Comparison of ENCODE assay signal across 8 cellular contexts in the genomic region with DNA sequence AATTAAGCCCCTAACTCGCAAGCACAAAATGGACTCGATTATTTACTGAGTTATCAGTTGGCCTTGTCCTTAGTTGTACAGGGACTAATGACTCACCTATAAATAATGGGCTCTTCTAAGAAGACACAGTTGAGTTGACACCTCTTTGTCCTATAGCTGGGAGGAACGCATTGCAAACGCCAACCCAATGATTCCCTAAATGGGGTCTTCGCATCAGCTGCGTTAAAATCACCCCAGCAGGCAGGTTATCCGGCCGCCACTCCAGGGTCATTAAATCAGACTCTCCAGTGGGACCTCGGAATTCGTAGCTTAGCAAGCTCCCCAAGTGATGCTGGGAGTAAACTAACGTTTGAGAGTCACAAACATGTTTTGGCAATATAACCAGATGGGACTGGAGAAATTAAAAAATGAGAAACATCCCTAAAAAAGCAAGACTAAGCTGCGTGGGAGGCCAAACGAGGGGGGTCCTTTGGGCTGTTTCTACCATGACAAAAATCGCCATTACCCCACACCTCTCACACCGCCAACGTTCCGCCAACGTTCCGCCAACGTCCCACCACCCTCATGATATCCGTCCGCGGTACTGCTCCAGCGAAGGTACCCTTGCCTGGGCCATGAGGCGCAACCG. TPM values are rescaled to one million over a fixed set of nuclear protein-coding genes. Genes with fewer than 3 reads are reported as not detected.
A peak's percentile ranks its signal among the peaks of the same experiment; 100 is the strongest.
DNase-seq lines count a peak whose midpoint lies in the region; ATAC-seq and TF ChIP-seq lines count a peak whose summit lies in the region.

No MANE protein-coding gene starts in this region.

- TF ChIP-seq EP300 in neural cell (conservative IDR thresholded peaks at IDR 0.05; ENCODE audit: poor library complexity, severe bottlenecking): no peak

- H3K27me3 ChIP-seq in GM06990 (replicated peaks; ENCODE audit: control insufficient read depth, insufficient read depth, low read length) (no peaks in the 10 kb centered on the region), duodenal mucosa (ENCODE audit: control insufficient read depth in 1 of 2, insufficient read depth in 2 of 2, low read length in 2 of 2) (no peaks in the 10 kb centered on the region), neural cell (ENCODE audit: insufficient read depth, low read depth, low read length) (no peaks in the 10 kb centered on the region)

- H3K9me3 ChIP-seq in OCI-LY7 (ENCODE audit: low read length) (no peaks in the 10 kb centered on the region), duodenal mucosa (ENCODE audit: control insufficient read depth in 1 of 2, low read length in 2 of 2) (no peaks in the 10 kb centered on the region), neural cell (ENCODE audit: low read length) (no peaks in the 10 kb centered on the region)

- peak overlapping the region; percentile 81 to 89 for H3K9ac ChIP-seq in duodenal mucosa (ENCODE audit: low read depth in 1 of 2, low read length in 2 of 2)
- peak overlapping the region; percentile 83 for H3K9ac ChIP-seq in neural cell (ENCODE audit: low read length)

- H4K20me1 ChIP-seq in OCI-LY7 (ENCODE audit: insufficient read depth, low read length): no peaks in the 10 kb centered on the region; the same call in 1 of the 2 replicates
- no peaks in the 10 kb centered on the region for H4K20me1 ChIP-seq in neural cell (ENCODE audit: insufficient read depth)

- peak overlapping the region; percentile 89 for H3K4me2 ChIP-seq in OCI-LY7 (ENCODE audit: low read length)
- H3K4me2 ChIP-seq in neural cell (ENCODE audit: low read length): peak overlapping the region; percentile 91

- intact Hi-C loops in OCI-LY7 (cut with micrococcal nuclease; ENCODE audit: unreplicated experiment): no loop called here

- H3K36me3 ChIP-seq in GM06990 (ENCODE audit: control insufficient read depth, insufficient read depth, low read length): peaks cover 12% of the 10 kb centered on the region
- H3K36me3 ChIP-seq in OCI-LY7 (ENCODE audit: insufficient read depth, low read length): peaks cover 19% of the 10 kb centered on the region
- peaks cover 7 to 14% of the 10 kb centered on the region in 2 donors for H3K36me3 ChIP-seq in duodenal mucosa (ENCODE audit: control insufficient read depth in 1 of 2, insufficient read depth in 2 of 2, low read length in 2 of 2)
- no peaks in the 10 kb centered on the region for H3K36me3 ChIP-seq in neural cell (ENCODE audit: insufficient read depth, low read length)

- no peaks in the 10 kb centered on the region for H3K9me2 ChIP-seq in OCI-LY7 (ENCODE audit: insufficient read depth, low read length)
- no peaks in the 10 kb centered on the region for H3K9me2 ChIP-seq in neural cell (ENCODE audit: insufficient read depth, low read length)

- H3K27ac ChIP-seq in OCI-LY7 (ENCODE audit: low read depth, low read length, poor library complexity, severe bottlenecking): peak overlapping the region; percentile 66
- H3K27ac ChIP-seq in duodenal mucosa (ENCODE audit: low read depth, low read length): peak overlapping the region; percentile 83
- H3K27ac ChIP-seq in neural cell (ENCODE audit: low read length): peak overlapping the region; percentile 86

- H2AFZ ChIP-seq in OCI-LY7 (ENCODE audit: low read length) (peak overlapping the region; percentile 73), neural cell (ENCODE audit: low read depth, low read length) (peak overlapping the region; percentile 87)

- no peak for ATAC-seq in GM21447 (IDR thresholded peaks at IDR 0.05; ENCODE audit: unreplicated experiment)
- no peak for ATAC-seq in GM18511 (IDR thresholded peaks at IDR 0.05; ENCODE audit: unreplicated experiment)
- ATAC-seq in GM18502 (IDR thresholded peaks at IDR 0.05; ENCODE audit: poor library complexity, unreplicated experiment): no peak

- H3K79me2 ChIP-seq in OCI-LY7 (ENCODE audit: insufficient read depth, low read depth, low read length) (peaks cover 54% of the 10 kb centered on the region), neural cell (replicated peaks; ENCODE audit: insufficient read depth, low read length) (peaks cover 46% of the 10 kb centered on the region)

- TF ChIP-seq CTCF in GM06990 (IDR thresholded peaks at IDR 0.05; ENCODE audit: insufficient read depth, low read length, poor library complexity, severe bottlenecking) (no peak), OCI-LY7 (conservative IDR thresholded peaks at IDR 0.05; ENCODE audit: low read length) (no peak), neural cell (IDR thresholded peaks at IDR 0.05; ENCODE audit: poor library complexity, severe bottlenecking) (no peak)

- H3F3A ChIP-seq in neural cell (ENCODE audit: insufficient read depth, low read length, poor library complexity, severe bottlenecking): no peaks in the 10 kb centered on the region

- H3K4me3 ChIP-seq in GM06990 (replicated peaks; ENCODE audit: low read depth, low read length): peak overlapping the region; percentile 85
- H3K4me3 ChIP-seq in OCI-LY7 (ENCODE audit: low read depth, low read length, poor library complexity, severe bottlenecking): peak overlapping the region; percentile 78
- peak overlapping the region; percentile 90 to 94 for H3K4me3 ChIP-seq in duodenal mucosa (ENCODE audit: low read depth in 1 of 2, low read length in 2 of 2)
- peak overlapping the region; percentile 97 for H3K4me3 ChIP-seq in neural cell (ENCODE audit: low read length)

- no peak for TF ChIP-seq RAD21 in neural cell (conservative IDR thresholded peaks at IDR 0.05)

- POLR2A ChIA-PET in OCI-LY7 (lab: Charles Lee): interaction anchor here (1.6 to 3.6 kb wide), 3 partner anchors 10 to 76 kb away, joined by 4 to 29 read pairs (median 5); a partner anchor contains a TSS

- peak; percentile 28 for DNase-seq in GM06990 (ENCODE audit: extremely low read depth, insufficient read length)
- DNase-seq in OCI-LY7 (ENCODE audit: low spot score): peak; percentile 29
- DNase-seq in superior temporal gyrus (ENCODE audit: extremely low spot score): no peak

- CTCF ChIA-PET in OCI-LY7 (lab: Charles Lee; ENCODE audit: unreplicated experiment): interaction anchor here (1.8 kb wide), 1 partner anchor 9 kb away, joined by 6 read pairs; no protein-coding TSS in a partner anchor

- H3K4me1 ChIP-seq in OCI-LY7 (ENCODE audit: insufficient read depth, low read length, poor library complexity, severe bottlenecking) (peaks cover 54% of the 10 kb centered on the region), duodenal mucosa (ENCODE audit: control insufficient read depth in 1 of 2, insufficient read depth in 2 of 2, low read length in 2 of 2) (peaks cover 38 to 41% of the 10 kb centered on the region in 2 donors)

- BruUV-seq in OCI-LY7 (replicated peaks; lab: Mats Ljungman, UMichigan): TSS peak; percentile 90

TF ChIP-seq in neural cell, 6 proteins besides CTCF, POLR2A, EP300 and RAD21:
- TF ChIP-seq, protein P1, sequence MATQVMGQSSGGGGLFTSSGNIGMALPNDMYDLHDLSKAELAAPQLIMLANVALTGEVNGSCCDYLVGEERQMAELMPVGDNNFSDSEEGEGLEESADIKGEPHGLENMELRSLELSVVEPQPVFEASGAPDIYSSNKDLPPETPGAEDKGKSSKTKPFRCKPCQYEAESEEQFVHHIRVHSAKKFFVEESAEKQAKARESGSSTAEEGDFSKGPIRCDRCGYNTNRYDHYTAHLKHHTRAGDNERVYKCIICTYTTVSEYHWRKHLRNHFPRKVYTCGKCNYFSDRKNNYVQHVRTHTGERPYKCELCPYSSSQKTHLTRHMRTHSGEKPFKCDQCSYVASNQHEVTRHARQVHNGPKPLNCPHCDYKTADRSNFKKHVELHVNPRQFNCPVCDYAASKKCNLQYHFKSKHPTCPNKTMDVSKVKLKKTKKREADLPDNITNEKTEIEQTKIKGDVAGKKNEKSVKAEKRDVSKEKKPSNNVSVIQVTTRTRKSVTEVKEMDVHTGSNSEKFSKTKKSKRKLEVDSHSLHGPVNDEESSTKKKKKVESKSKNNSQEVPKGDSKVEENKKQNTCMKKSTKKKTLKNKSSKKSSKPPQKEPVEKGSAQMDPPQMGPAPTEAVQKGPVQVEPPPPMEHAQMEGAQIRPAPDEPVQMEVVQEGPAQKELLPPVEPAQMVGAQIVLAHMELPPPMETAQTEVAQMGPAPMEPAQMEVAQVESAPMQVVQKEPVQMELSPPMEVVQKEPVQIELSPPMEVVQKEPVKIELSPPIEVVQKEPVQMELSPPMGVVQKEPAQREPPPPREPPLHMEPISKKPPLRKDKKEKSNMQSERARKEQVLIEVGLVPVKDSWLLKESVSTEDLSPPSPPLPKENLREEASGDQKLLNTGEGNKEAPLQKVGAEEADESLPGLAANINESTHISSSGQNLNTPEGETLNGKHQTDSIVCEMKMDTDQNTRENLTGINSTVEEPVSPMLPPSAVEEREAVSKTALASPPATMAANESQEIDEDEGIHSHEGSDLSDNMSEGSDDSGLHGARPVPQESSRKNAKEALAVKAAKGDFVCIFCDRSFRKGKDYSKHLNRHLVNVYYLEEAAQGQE (IDR thresholded peaks at IDR 0.05; ENCODE audit: borderline replicate concordance): no peak
- TF ChIP-seq MXI1 (conservative IDR thresholded peaks at IDR 0.05; ENCODE audit: poor library complexity, severe bottlenecking) (no peak), POLR2AphosphoS5 (IDR thresholded peaks at IDR 0.05) (no peak), SMC3 (conservative IDR thresholded peaks at IDR 0.05; ENCODE audit: poor library complexity) (no peak), EZH2 (IDR thresholded peaks at IDR 0.05; ENCODE audit: borderline replicate concordance, insufficient read depth, low read length, poor library complexity, severe bottlenecking) (no peak), TAF1 (IDR thresholded peaks at IDR 0.05; ENCODE audit: low read depth) (peak; percentile 80)

RNA-seq across cellular contexts. Expression of a gene that starts 0.9 kb away (rescaled TPM):
- 42.3 and 60.1 TPM in 2 replicates for total RNA-seq in OCI-LY7 (2014; rRNA removed; shearing (Covaris generic))
- total RNA-seq in OCI-LY7 (2022): 106 and 124 TPM in 2 replicates
- polyA plus RNA-seq in neural cell: 48.4 and 67.1 TPM in 2 replicates
- 82.2 and 96.9 TPM in 2 replicates for polyA minus RNA-seq in neural cell

RNA-seq across cellular contexts. Expression of a gene that starts 9.6 kb away (rescaled TPM):
- 1.2 TPM in 1 of 2 replicates, not detected in the other for total RNA-seq in OCI-LY7 (2014; rRNA removed; shearing (Covaris generic))
- total RNA-seq in OCI-LY7 (2022): 1.4 and 1.7 TPM in 2 replicates
- polyA plus RNA-seq in neural cell: not detected in 2 replicates
- not detected in 2 replicates for polyA minus RNA-seq in neural cell

RNA-seq across cellular contexts. Expression of a gene that starts 54.1 kb away (rescaled TPM):
- 59.7 and 64.5 TPM in 2 replicates for total RNA-seq in OCI-LY7 (2014; rRNA removed; shearing (Covaris generic))
- total RNA-seq in OCI-LY7 (2022): 68.2 and 70.4 TPM in 2 replicates
- polyA plus RNA-seq in neural cell: 336 and 363 TPM in 2 replicates
- polyA minus RNA-seq in neural cell: 205 and 210 TPM in 2 replicates
